8 cellular contexts compared by ENCODE assay signal in genomic region chr9:137046094-137046787, GRCh38. TPM values are rescaled to one million over a fixed set of nuclear protein-coding genes. Genes with fewer than 3 reads are reported as not detected.
DNase-seq lines count a peak whose midpoint lies in the region; ATAC-seq and TF ChIP-seq lines count a peak whose summit lies in the region.

TSS of gene NPDC1 (minus strand) at chr9:137046177. CDS start at chr9:137045989, 188 bp downstream.

- no peaks in the 10 kb centered on the region for H3K36me3 Mint-ChIP-seq in activated CD8-positive, alpha-beta T cell treated with anti-CD3 and anti-CD28 coated beads, Interleukin-2, amount 10 ng/mL, durations not matched to agents 7 days and 5 days (ENCODE audit: low read depth)

- peaks cover 15% of the 10 kb centered on the region for H3K4me1 Mint-ChIP-seq in activated CD8-positive, alpha-beta T cell treated with anti-CD3 and anti-CD28 coated beads, Interleukin-2, amount 10 ng/mL, durations not matched to agents 7 days and 5 days (ENCODE audit: low read depth)

- H3K27ac Mint-ChIP-seq in activated CD8-positive, alpha-beta T cell treated with anti-CD3 and anti-CD28 coated beads, Interleukin-2, amount 10 ng/mL, durations not matched to agents 7 days and 5 days = no peak within 1 kb of the TSS

- POLR2A ChIA-PET in activated CD8-positive, alpha-beta T cell treated with anti-CD3 and anti-CD28 coated beads, Interleukin-2, amount 10 ng/mL, durations not matched to agents 7 days and 5 days (lab: Charles Lee) = interaction anchor here (0.7 to 1.5 kb wide), 2 partner anchors 25 to 40 kb away, joined by 3 read pairs; partner anchors contain the start of gene MAN1B1

- CTCF ChIA-PET in activated CD8-positive, alpha-beta T cell treated with anti-CD3 and anti-CD28 coated beads, Interleukin-2, amount 10 ng/mL, durations not matched to agents 7 days and 5 days (lab: Charles Lee) = interaction anchor here (0.7 to 4.8 kb wide), 38 partner anchors 9 to 303 kb away, joined by 3 to 78 read pairs (median 4); partner anchors contain the start of genes AJM1, CLIC3, FBXW5 and FUT7

- peak; percentile 88 for TF ChIP-seq CTCF in HFF-Myc (IDR thresholded peaks at IDR 0.05; ENCODE audit: low read depth, low read length, missing control alignments)

- H3K9me3 Mint-ChIP-seq in activated CD8-positive, alpha-beta T cell treated with anti-CD3 and anti-CD28 coated beads, Interleukin-2, amount 10 ng/mL, durations not matched to agents 7 days and 5 days (ENCODE audit: insufficient read depth) = no peaks in the 10 kb centered on the region

- H3K4me3 Mint-ChIP-seq in activated CD8-positive, alpha-beta T cell treated with anti-CD3 and anti-CD28 coated beads, Interleukin-2, amount 10 ng/mL, durations not matched to agents 7 days and 5 days = peak within 1 kb of the TSS; percentile 71

- peaks cover 28% of the 10 kb centered on the region for H3K27me3 Mint-ChIP-seq in activated CD8-positive, alpha-beta T cell treated with anti-CD3 and anti-CD28 coated beads, Interleukin-2, amount 10 ng/mL, durations not matched to agents 7 days and 5 days (ENCODE audit: low read depth)

- peak within 1 kb of the TSS; percentile 74 for H3K4me3 ChIP-seq in HFF-Myc (replicated peaks; ENCODE audit: low read depth, low read length)

- peak in 12 of 14 donors; percentile 41 to 76 (median 60) for DNase-seq in C1 segment of cervical spinal cord (lab: John Stamatoyannopoulos, UW)
- peak; percentile 49 for DNase-seq in HFF-Myc (ENCODE audit: extremely low read depth, low read depth)
- peak; percentile 64 for DNase-seq in NCI-H748 treated with DMSO at 0.1 percent for 48 hours (lab: John Stamatoyannopoulos, UW)
- peak; percentile 89 for DNase-seq in activated CD8-positive, alpha-beta T cell treated with anti-CD3 and anti-CD28 coated beads, Interleukin-2, amount 10 ng/mL, durations not matched to agents 7 days and 5 days
- peak; percentile 74 for DNase-seq in effector CD4-positive, alpha-beta T cell
- DNase-seq in lung microvascular endothelial cell (ENCODE audit: low read depth in 2 of 2) = peak; percentile 80 to 87
- peak; percentile 51 to 74 (median 54) for DNase-seq in stimulated activated CD4-positive, alpha-beta T cell treated with anti-CD3 and anti-CD28 coated beads, TNF-alpha, amount 100 ng/mL, for 1 hour (ENCODE audit: low read depth in 3 of 3, low spot score in 1 of 3)

- peak; percentile 82 for ATAC-seq in activated CD8-positive, alpha-beta T cell treated with anti-CD3 and anti-CD28 coated beads, Interleukin-2, amount 10 ng/mL, durations not matched to agents 7 days and 5 days
- ATAC-seq in GM19397 (IDR thresholded peaks at IDR 0.05; ENCODE audit: unreplicated experiment) = no peak

RNA-seq across cellular contexts. Expression of gene NPDC1, which starts in this region (rescaled TPM):
- 10 to 100 TPM; 20.1 to 29.9 TPM for total RNA-seq in activated CD8-positive, alpha-beta T cell treated with anti-CD3 and anti-CD28 coated beads, Interleukin-2, amount 10 ng/mL, durations not matched to agents 7 days and 5 days
- total RNA-seq in lung microvascular endothelial cell = 6.2 and 10.5 TPM in 2 replicates
